ENCODE assay signal across 19 cellular contexts in the genomic region with DNA sequence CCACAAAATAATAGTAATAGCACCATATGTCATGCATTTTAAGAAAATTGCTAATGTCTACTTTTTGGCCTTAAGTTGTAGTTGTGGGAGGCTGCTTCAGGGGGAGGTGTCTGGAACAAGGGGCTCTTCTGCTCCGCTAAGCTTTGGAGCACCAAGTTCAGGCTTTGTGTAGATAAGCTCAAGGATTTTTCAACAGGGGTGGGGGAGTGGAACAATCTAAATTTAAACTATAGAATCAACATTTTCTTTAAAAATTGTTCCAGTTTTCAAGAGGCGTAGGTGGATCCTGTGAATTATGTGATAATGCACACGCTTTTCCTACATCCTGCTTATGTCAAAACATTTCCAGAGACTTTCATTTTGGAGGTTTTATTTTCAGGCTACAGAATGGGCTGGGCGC. TPM values are rescaled to one million over a fixed set of nuclear protein-coding genes. Genes with fewer than 3 reads are reported as not detected.
DNase-seq lines count a peak whose midpoint lies in the region; ATAC-seq, FAIRE-seq and TF ChIP-seq lines count a peak whose summit lies in the region.
"Had no signal": no experiment of that assay in that cellular context is flagged by ENCODE, and none has a peak within 500 bp of the region (broad histone marks: within the 10 kb centered on the region; RNA-seq: fewer than 3 reads in every experiment).

No MANE protein-coding gene starts in this region.

- CTCF ChIA-PET in HepG2 (lab: Yijun Ruan, JAX; ENCODE audit: low intra/inter-chr PET ratio, low total read pairs): no interaction called here

- POLR2A ChIA-PET in HepG2 (lab: Yijun Ruan, JAX): interaction anchor here (0.9 kb wide), 1 partner anchor 83 kb away, joined by 3 read pairs; no protein-coding TSS in a partner anchor

- DNase-seq in HepG2 (ENCODE audit: low spot score) (no peak), right lobe of liver (no peak), SK-N-MC (ENCODE audit: low read depth, low spot score) (no peak), fibroblast of pulmonary artery (ENCODE audit: low read depth) (peak; percentile 51)
- DNase-seq in stimulated activated CD4-positive, alpha-beta T cell treated with anti-CD3 and anti-CD28 coated beads, Interleukin-4, amount 100 ng/mL, for 4 hours: no peak
- DNase-seq: adrenal gland; dorsolateral prefrontal cortex; foreskin melanocyte; GM23248; Kasumi-1; kidney glomerular epithelial cell; NCI-H1092 treated with DMSO at 0.1 percent for 48 hours; SHP77 treated with DMSO at 0.1 percent for 48 hours; stimulated activated CD8-positive, alpha-beta memory T cell treated with anti-CD3 and anti-CD28 coated beads, Interleukin-4, amount 100 ng/mL, for 48 hours; T-helper 1 cell had no signal

- TF ChIP-seq POLR2A in HepG2 (IDR thresholded peaks at IDR 0.05; ENCODE audit: insufficient read depth in 1 of 2, low read depth in 2 of 2, low read length in 2 of 2) (no peak), right lobe of liver (IDR thresholded peaks at IDR 0.05) (no peak)

- peaks cover 56% of the 10 kb centered on the region for H4K20me1 ChIP-seq in HepG2 (ENCODE audit: insufficient read depth, low read length)

- intact Hi-C loops in HepG2 (cut with micrococcal nuclease; ENCODE audit: unreplicated experiment): no loop called here
- intact Hi-C loops in right lobe of liver (cut with DNase I): no loop called here

- H3K9me3 ChIP-seq in HepG2 (ENCODE audit: low read length) (no peaks in the 10 kb centered on the region), right lobe of liver (no peaks in the 10 kb centered on the region), SK-N-MC (ENCODE audit: low read depth, low read length) (no peaks in the 10 kb centered on the region)
- H3K9me3 ChIP-seq: adrenal gland had no signal

- H2AFZ ChIP-seq in HepG2 (ENCODE audit: low read length): no peak overlapping the region
- H2AFZ ChIP-seq: GM23248 had no signal

- peaks cover 69% of the 10 kb centered on the region for H3K79me2 ChIP-seq in HepG2 (ENCODE audit: insufficient read depth, low read length)

- TF ChIP-seq EP300 in HepG2 (IDR thresholded peaks at IDR 0.05; ENCODE audit: low read depth in 2 of 2, low read length in 2 of 2): no peak
- no peak for TF ChIP-seq EP300 in HepG2 (CRISPR knock-in tag; IDR thresholded peaks at IDR 0.05; ENCODE audit: borderline replicate concordance)

- H3K4me3 ChIP-seq in HepG2 (replicated peaks in 1 of 3; ENCODE audit: insufficient read depth in 1 of 3, low read depth in 2 of 3, low read length in 3 of 3): no peak overlapping the region
- H3K4me3 ChIP-seq in right lobe of liver: no peak overlapping the region
- H3K4me3 ChIP-seq in SK-N-MC: peak overlapping the region; percentile 16
- no peak overlapping the region for H3K4me3 ChIP-seq in fibroblast of pulmonary artery (replicated peaks; ENCODE audit: low read depth, low read length)
- H3K4me3 ChIP-seq: adrenal gland, GM23248, smooth muscle cell had no signal

- TF ChIP-seq RAD21 in HepG2 (CRISPR knock-in tag; IDR thresholded peaks at IDR 0.05): no peak

- in situ Hi-C loops in HepG2 (cut with HindIII; ENCODE audit: extremely low pct_ligation_motif_present, low pct_unique_long_range_greater_than_20kb): loop anchor here (5.0 kb wide), 1 partner anchor 236 kb away; no protein-coding TSS in a partner anchor

- FAIRE-seq in HepG2 (lab: Jason Lieb, UNC): no peak

- H3K4me2 ChIP-seq in HepG2 (ENCODE audit: low read depth, low read length): no peak overlapping the region

- H3K27me3 ChIP-seq in HepG2 (ENCODE audit: control insufficient read depth in 1 of 2, insufficient read depth in 2 of 2, low read length in 2 of 2) (no peaks in the 10 kb centered on the region), right lobe of liver (no peaks in the 10 kb centered on the region)
- H3K27me3 ChIP-seq: adrenal gland, dorsolateral prefrontal cortex had no signal

- H3K27ac ChIP-seq in HepG2 (ENCODE audit: extremely low read length, insufficient read depth, low read length): no peak overlapping the region
- no peak overlapping the region for H3K27ac ChIP-seq in right lobe of liver
- peak overlapping the region; percentile 59 for H3K27ac ChIP-seq in SK-N-MC
- H3K27ac ChIP-seq: adrenal gland, GM23248, VCaP had no signal

- H3K9ac ChIP-seq in HepG2 (ENCODE audit: insufficient read depth, low read depth, low read length) (no peak overlapping the region), SK-N-MC (ENCODE audit: insufficient read length) (peak overlapping the region; percentile 51)
- H3K9ac ChIP-seq: GM23248 had no signal

- 97% methylated on average over 4 of the region's 4 CpGs for WGBS in HepG2 (ENCODE audit: low lambda C conversion rate)
- 81% methylated on average over 4 of the region's 4 CpGs for WGBS in right lobe of liver (ENCODE audit: insufficient coverage, low coverage, low lambda C conversion rate, missing lambda C conversion rate)

- H3K36me3 ChIP-seq in HepG2 (replicated peaks in 1 of 2; ENCODE audit: control insufficient read depth in 1 of 2, insufficient read depth in 2 of 2, low read length in 2 of 2) (peaks cover 13 to 46% of the 10 kb centered on the region in 2 experiments), right lobe of liver (peaks cover 0 to 21% (median 2%) of the 10 kb centered on the region in 4 donors), SK-N-MC (ENCODE audit: insufficient read depth, low read length) (peaks cover 95% of the 10 kb centered on the region)

- no peak for ATAC-seq in HepG2
- ATAC-seq in right lobe of liver: no peak
- no peak for ATAC-seq in GM18520 (IDR thresholded peaks at IDR 0.05; ENCODE audit: unreplicated experiment)
- ATAC-seq in GM18861 (IDR thresholded peaks at IDR 0.05; ENCODE audit: unreplicated experiment): no peak

- BruUV-seq in HepG2 (replicated peaks; lab: Mats Ljungman, UMichigan): no TSS peak

- TF ChIP-seq CTCF in HepG2 (CRISPR knock-in tag; IDR thresholded peaks at IDR 0.05) (no peak), right lobe of liver (IDR thresholded peaks at IDR 0.05) (no peak), fibroblast of pulmonary artery (IDR thresholded peaks at IDR 0.05; ENCODE audit: low read length, missing control alignments) (no peak)

- H3K4me1 ChIP-seq in HepG2 (ENCODE audit: insufficient read depth, low read length): peaks cover 52% of the 10 kb centered on the region
- H3K4me1 ChIP-seq in right lobe of liver: peaks cover 0 to 40% (median 17%) of the 10 kb centered on the region in 4 donors

TF ChIP-seq in HepG2, 621 proteins besides CTCF, POLR2A, EP300 and RAD21 (continues in another document):
- TF ChIP-seq THYN1 (CRISPR knock-in tag; IDR thresholded peaks at IDR 0.05; ENCODE audit: borderline replicate concordance, low read depth) (no peak), ZNF550 (CRISPR knock-in tag; IDR thresholded peaks at IDR 0.05; ENCODE audit: borderline replicate concordance) (no peak), FOXK1 (CRISPR knock-in tag; IDR thresholded peaks at IDR 0.05; ENCODE audit: borderline replicate concordance, low read depth) (no peak), ZNF143 (CRISPR knock-in tag; IDR thresholded peaks at IDR 0.05) (no peak), MXD4 (CRISPR knock-in tag; IDR thresholded peaks at IDR 0.05) (no peak), KMT2A (CRISPR knock-in tag; IDR thresholded peaks at IDR 0.05) (no peak)
- TF ChIP-seq, protein P1, sequence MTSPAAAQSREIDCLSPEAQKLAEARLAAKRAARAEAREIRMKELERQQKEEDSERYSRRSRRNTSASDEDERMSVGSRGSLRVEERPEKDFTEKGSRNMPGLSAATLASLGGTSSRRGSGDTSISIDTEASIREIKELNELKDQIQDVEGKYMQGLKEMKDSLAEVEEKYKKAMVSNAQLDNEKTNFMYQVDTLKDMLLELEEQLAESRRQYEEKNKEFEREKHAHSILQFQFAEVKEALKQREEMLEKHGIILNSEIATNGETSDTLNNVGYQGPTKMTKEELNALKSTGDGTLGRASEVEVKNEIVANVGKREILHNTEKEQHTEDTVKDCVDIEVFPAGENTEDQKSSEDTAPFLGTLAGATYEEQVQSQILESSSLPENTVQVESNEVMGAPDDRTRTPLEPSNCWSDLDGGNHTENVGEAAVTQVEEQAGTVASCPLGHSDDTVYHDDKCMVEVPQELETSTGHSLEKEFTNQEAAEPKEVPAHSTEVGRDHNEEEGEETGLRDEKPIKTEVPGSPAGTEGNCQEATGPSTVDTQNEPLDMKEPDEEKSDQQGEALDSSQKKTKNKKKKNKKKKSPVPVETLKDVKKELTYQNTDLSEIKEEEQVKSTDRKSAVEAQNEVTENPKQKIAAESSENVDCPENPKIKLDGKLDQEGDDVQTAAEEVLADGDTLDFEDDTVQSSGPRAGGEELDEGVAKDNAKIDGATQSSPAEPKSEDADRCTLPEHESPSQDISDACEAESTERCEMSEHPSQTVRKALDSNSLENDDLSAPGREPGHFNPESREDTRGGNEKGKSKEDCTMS (CRISPR knock-in tag; conservative IDR thresholded peaks at IDR 0.05): no peak

RNA-seq across cellular contexts. Expression of a gene that starts 9.8 kb away (rescaled TPM):
- total RNA-seq in HepG2 (2016; rRNA removed; fragmentation: Illumina TruSeq; extraction: Trizol) (210 and 280 TPM in 2 replicates), right lobe of liver (100 to 1,000 TPM in 5 of 6 experiments, 10 to 100 TPM in 1; 83.6 to 153 (median 121) TPM)
- 60.3 and 83.4 TPM in 2 replicates for total RNA-seq in HepG2 (2016; cell fraction: cytosol; rRNA removed; fragmentation: Illumina TruSeq; extraction: Trizol; ENCODE audit: low read depth)
- 183 and 291 TPM in 2 replicates for total RNA-seq in HepG2 (2016; cell fraction: insoluble cytoplasmic fraction; rRNA removed; fragmentation: Illumina TruSeq; extraction: Trizol)
- 133 and 176 TPM in 2 replicates for total RNA-seq in HepG2 (2016; cell fraction: membrane; rRNA removed; fragmentation: Illumina TruSeq; extraction: Trizol)
- 383 and 432 TPM in 2 replicates for total RNA-seq in HepG2 (2016; cell fraction: nucleus; rRNA removed; fragmentation: Illumina TruSeq; extraction: Trizol)
- polyA plus RNA-seq in HepG2 (2011; rRNA removed): 627 and 705 TPM in 2 replicates
- 735 and 774 TPM in 2 replicates for polyA plus RNA-seq in HepG2 (2011; cell fraction: cytosol; rRNA removed)
- 313 and 327 TPM in 2 replicates for polyA plus RNA-seq in HepG2 (2011; cell fraction: nucleus; rRNA removed)
- 467 and 657 TPM in 2 replicates for polyA plus RNA-seq in HepG2 (2012)
- polyA plus RNA-seq in HepG2 (2016; cell fraction: cytosol; fragmentation: Illumina TruSeq; extraction: Trizol; ENCODE audit: low read depth): 69.6 and 84.9 TPM in 2 replicates
- polyA plus RNA-seq in HepG2 (2016; cell fraction: insoluble cytoplasmic fraction; fragmentation: Illumina TruSeq; extraction: Trizol; ENCODE audit: low read depth): 219 and 228 TPM in 2 replicates
- polyA plus RNA-seq in HepG2 (2016; cell fraction: membrane; fragmentation: Illumina TruSeq; extraction: Trizol; ENCODE audit: low read depth): 106 and 149 TPM in 2 replicates
- polyA plus RNA-seq in HepG2 (2016; cell fraction: nucleus; fragmentation: Illumina TruSeq; extraction: Trizol; ENCODE audit: insufficient read depth, low read depth): 515 and 526 TPM in 2 replicates
- 367 and 928 TPM in 2 replicates for polyA minus RNA-seq in HepG2 (2011; rRNA and poly(A)+ RNA removed; ENCODE audit: low replicate concordance)
- 438 and 487 TPM in 2 replicates for polyA minus RNA-seq in HepG2 (2011; cell fraction: cytosol; rRNA and poly(A)+ RNA removed)
- 356 and 442 TPM in 2 replicates for polyA minus RNA-seq in HepG2 (2011; cell fraction: nucleus; rRNA and poly(A)+ RNA removed)
